12 cellular contexts compared by ENCODE assay signal in genomic region chr11:63850946-63851345, GRCh38. TPM values are rescaled to one million over a fixed set of nuclear protein-coding genes. Genes with fewer than 3 reads are reported as not detected.
DNase-seq lines count a peak whose midpoint lies in the region; FAIRE-seq and TF ChIP-seq lines count a peak whose summit lies in the region.
"Had no signal": no experiment of that assay in that cellular context is flagged by ENCODE, and none has a peak within 500 bp of the region (broad histone marks: within the 10 kb centered on the region; RNA-seq: fewer than 3 reads in every experiment).

No MANE protein-coding gene starts in this region.

- intact Hi-C loops in OCI-LY7 (cut with micrococcal nuclease; ENCODE audit: unreplicated experiment), result loop anchor here (5.0 kb wide), 1 partner anchor 36 kb away; no protein-coding TSS in a partner anchor

- POLR2A ChIA-PET in OCI-LY7 (lab: Charles Lee), result no interaction called here

- BruUV-seq in OCI-LY7 (replicated peaks; lab: Mats Ljungman, UMichigan), result no TSS peak

- H3K9me3 ChIP-seq in OCI-LY7 (ENCODE audit: low read length), result no peaks in the 10 kb centered on the region
- no peaks in the 10 kb centered on the region for H3K9me3 ChIP-seq in duodenal mucosa (ENCODE audit: control insufficient read depth in 1 of 2, low read length in 2 of 2)
- no peaks in the 10 kb centered on the region for H3K9me3 ChIP-seq in Karpas-422 (ENCODE audit: low read length)

- no peak for DNase-seq in OCI-LY7 (ENCODE audit: low spot score)
- DNase-seq in AG20443 (ENCODE audit: low spot score), result no peak
- DNase-seq in Karpas-422, result no peak
- no peak for DNase-seq in H54 (ENCODE audit: insufficient read length, low spot score)
- DNase-seq: DMS153; left colon; occipital lobe; stimulated activated naive CD4-positive, alpha-beta T cell treated with Interleukin-2 at 50 U/mL for 16 hours had no signal

- H3K9ac ChIP-seq in duodenal mucosa (ENCODE audit: low read depth in 1 of 2, low read length in 2 of 2) (no peak overlapping the region), rectal smooth muscle tissue (ENCODE audit: low read length) (no peak overlapping the region), Karpas-422 (ENCODE audit: low read length) (no peak overlapping the region)

- H3K27me3 ChIP-seq in duodenal mucosa (ENCODE audit: control insufficient read depth in 1 of 2, insufficient read depth in 2 of 2, low read length in 2 of 2), result no peaks in the 10 kb centered on the region
- H3K27me3 ChIP-seq in rectal smooth muscle tissue (ENCODE audit: control insufficient read depth, insufficient read depth, low read length), result no peaks in the 10 kb centered on the region
- no peaks in the 10 kb centered on the region for H3K27me3 ChIP-seq in Karpas-422 (ENCODE audit: low read length)

- peak overlapping the region; percentile 45 for H3K4me2 ChIP-seq in OCI-LY7 (ENCODE audit: low read length)
- no peak overlapping the region for H3K4me2 ChIP-seq in Karpas-422 (ENCODE audit: low read depth, low read length, poor library complexity, severe bottlenecking)

- no peak for TF ChIP-seq CTCF in OCI-LY7 (conservative IDR thresholded peaks at IDR 0.05; ENCODE audit: low read length)

- TF ChIP-seq POLR2A in H54 (IDR thresholded peaks at IDR 0.05; ENCODE audit: low read depth, low read length), result no peak

- H3K4me1 ChIP-seq in OCI-LY7 (ENCODE audit: insufficient read depth, low read length, poor library complexity, severe bottlenecking) (peaks cover 15% of the 10 kb centered on the region), duodenal mucosa (ENCODE audit: control insufficient read depth in 1 of 2, insufficient read depth in 2 of 2, low read length in 2 of 2) (peaks cover 41 to 43% of the 10 kb centered on the region in 2 donors), rectal smooth muscle tissue (ENCODE audit: control insufficient read depth, insufficient read depth, low read length) (no peaks in the 10 kb centered on the region), Karpas-422 (ENCODE audit: low read length) (no peaks in the 10 kb centered on the region)

- H3K9me2 ChIP-seq in OCI-LY7 (ENCODE audit: insufficient read depth, low read length), result no peaks in the 10 kb centered on the region
- H3K9me2 ChIP-seq in Karpas-422 (replicated peaks; ENCODE audit: insufficient read depth, low read length), result no peaks in the 10 kb centered on the region

- peak overlapping the region; percentile 24 for H3K27ac ChIP-seq in OCI-LY7 (ENCODE audit: low read depth, low read length, poor library complexity, severe bottlenecking)
- H3K27ac ChIP-seq in duodenal mucosa (ENCODE audit: low read depth, low read length), result no peak overlapping the region
- H3K27ac ChIP-seq in rectal smooth muscle tissue (ENCODE audit: low read depth, low read length), result no peak overlapping the region
- no peak overlapping the region for H3K27ac ChIP-seq in Karpas-422 (ENCODE audit: low read length)

- H3K36me3 ChIP-seq in OCI-LY7 (ENCODE audit: insufficient read depth, low read length), result peaks cover 50% of the 10 kb centered on the region
- H3K36me3 ChIP-seq in duodenal mucosa (ENCODE audit: control insufficient read depth in 1 of 2, insufficient read depth in 2 of 2, low read length in 2 of 2), result peaks cover 0 to 6% of the 10 kb centered on the region in 2 donors
- H3K36me3 ChIP-seq in rectal smooth muscle tissue (ENCODE audit: control insufficient read depth, insufficient read depth, low read length), result peaks cover 2% of the 10 kb centered on the region
- peaks cover 9% of the 10 kb centered on the region; the same call in 1 of the 2 replicates for H3K36me3 ChIP-seq in Karpas-422 (ENCODE audit: insufficient read depth, low read length)

- no peak for FAIRE-seq in H54 (lab: Jason Lieb, UNC)
- FAIRE-seq: GM12891 had no signal

- H3K4me3 ChIP-seq in GM08714 (ENCODE audit: low read length), result peak overlapping the region; percentile 40; the same call in 1 of the 2 replicates
- no peak overlapping the region for H3K4me3 ChIP-seq in OCI-LY7 (ENCODE audit: low read depth, low read length, poor library complexity, severe bottlenecking)
- H3K4me3 ChIP-seq in duodenal mucosa (ENCODE audit: low read depth in 1 of 2, low read length in 2 of 2), result peak overlapping the region; percentile 11 to 54
- H3K4me3 ChIP-seq in rectal smooth muscle tissue (ENCODE audit: low read length), result peak overlapping the region; percentile 27
- no peak overlapping the region for H3K4me3 ChIP-seq in Karpas-422 (ENCODE audit: low read length)

- no peak overlapping the region for H2AFZ ChIP-seq in OCI-LY7 (ENCODE audit: low read length)
- H2AFZ ChIP-seq in Karpas-422 (ENCODE audit: low read length), result no peak overlapping the region

- CTCF ChIA-PET in OCI-LY7 (lab: Charles Lee; ENCODE audit: unreplicated experiment), result no interaction called here

- peaks cover 78% of the 10 kb centered on the region for H3K79me2 ChIP-seq in OCI-LY7 (ENCODE audit: insufficient read depth, low read depth, low read length)
- peaks cover 90% of the 10 kb centered on the region for H3K79me2 ChIP-seq in Karpas-422 (ENCODE audit: low read length)

- peaks cover 15% of the 10 kb centered on the region for H4K20me1 ChIP-seq in OCI-LY7 (ENCODE audit: insufficient read depth, low read length)
- peaks cover 19% of the 10 kb centered on the region for H4K20me1 ChIP-seq in Karpas-422 (ENCODE audit: insufficient read depth, low read depth, low read length)

RNA-seq across cellular contexts. Expression of gene MARK2, which starts 12.0 kb away (rescaled TPM):
- 20.8 and 22.7 TPM in 2 replicates for total RNA-seq in OCI-LY7 (2014; rRNA removed; shearing (Covaris generic))
- 40.1 and 45.4 TPM in 2 replicates for total RNA-seq in OCI-LY7 (2022)
- total RNA-seq in Karpas-422 (2014; rRNA removed; shearing (Covaris generic); ENCODE audit: low replicate concordance), result 22.1 and 26.9 TPM in 2 replicates

RNA-seq across cellular contexts. Expression of gene SPINDOC, which starts 37.7 kb away (rescaled TPM):
- 57.9 and 71.1 TPM in 2 replicates for total RNA-seq in OCI-LY7 (2014; rRNA removed; shearing (Covaris generic))
- total RNA-seq in OCI-LY7 (2022), result 81.6 and 81.8 TPM in 2 replicates
- total RNA-seq in Karpas-422 (2014; rRNA removed; shearing (Covaris generic); ENCODE audit: low replicate concordance), result 40.3 and 88.1 TPM in 2 replicates

Comparison
In these comparisons a context has a peak if more than half of its experiments do, and no peak if none do; other contexts are left out.
1. H3K4me3 ChIP-seq: peak in GM08714 (single experiment), duodenal mucosa (2 of 2) and rectal smooth muscle tissue (single experiment); none in OCI-LY7 (single experiment) and Karpas-422 (single experiment).